ENCODE assay signal across 1 cellular context in genomic region chr3:196754215-196754937, GRCh38.
A peak's percentile ranks its signal among the peaks of the same experiment; 100 is the strongest.
TF ChIP-seq lines count a peak whose summit lies in the region.

No MANE protein-coding gene starts in this region.

TF ChIP-seq in HepG2, 621 proteins besides CTCF, POLR2A, EP300 and RAD21 (continues in another document):
- TF ChIP-seq ZEB1 (IDR thresholded peaks at IDR 0.05; ENCODE audit: insufficient replicate concordance, low read depth) (peak; percentile 94), NONO (IDR thresholded peaks at IDR 0.05) (no peak), NONO (CRISPR knock-in tag; conservative IDR thresholded peaks at IDR 0.05) (peak; percentile 37; the same call in 1 of the 2 replicates), THRA (CRISPR knock-in tag; IDR thresholded peaks at IDR 0.05; ENCODE audit: borderline replicate concordance) (peak; percentile 16; the same call in 1 of the 2 replicates), DR1 (CRISPR knock-in tag; IDR thresholded peaks at IDR 0.05) (no peak), ERF (CRISPR knock-in tag; IDR thresholded peaks at IDR 0.05) (0 out of 2 replicates have a peak, but pooled peaks have one; percentile 51), ZKSCAN1 (IDR thresholded peaks at IDR 0.05; ENCODE audit: low read length) (no peak), HOMEZ (CRISPR knock-in tag; IDR thresholded peaks at IDR 0.05; ENCODE audit: low read depth) (peak; percentile 48; the same call in 1 of the 2 replicates), TBX2 (CRISPR knock-in tag; IDR thresholded peaks at IDR 0.05; ENCODE audit: borderline replicate concordance) (peak; percentile 48; the same call in 1 of the 2 replicates), KMT2A (CRISPR knock-in tag; IDR thresholded peaks at IDR 0.05) (0 out of 2 replicates have a peak, but pooled peaks have one; percentile 18), KLF16 (CRISPR knock-in tag; IDR thresholded peaks at IDR 0.05) (0 out of 4 replicates have a peak, but pooled peaks of 1 of the 2 experiments have one; percentile 13), PATZ1 (CRISPR knock-in tag; IDR thresholded peaks at IDR 0.05) (0 out of 2 replicates have a peak, but pooled peaks have one; percentile 11), PAXIP1 (CRISPR knock-in tag; conservative IDR thresholded peaks at IDR 0.05) (peak; percentile 67), USF2 (IDR thresholded peaks at IDR 0.05; ENCODE audit: low read depth, low read length) (no peak), USF2 (CRISPR knock-in tag; IDR thresholded peaks at IDR 0.05; ENCODE audit: borderline replicate concordance) (0 out of 2 replicates have a peak, but pooled peaks have one; percentile 4), SIN3A (IDR thresholded peaks at IDR 0.05; ENCODE audit: borderline replicate concordance, low read depth, low read length) (0 out of 2 replicates have a peak, but pooled peaks have one; percentile 51), PRDM4 (CRISPR knock-in tag; IDR thresholded peaks at IDR 0.05; ENCODE audit: borderline replicate concordance) (no peak), TP53 (CRISPR knock-in tag; conservative IDR thresholded peaks at IDR 0.05) (no peak), ZNF331 (CRISPR knock-in tag; IDR thresholded peaks at IDR 0.05) (peak; percentile 9; the same call in 1 of the 2 replicates), RORA (CRISPR knock-in tag; IDR thresholded peaks at IDR 0.05) (no peak), FOSL2 (CRISPR knock-in tag; IDR thresholded peaks at IDR 0.05) (peak; percentile 17; the same call in 1 of the 2 replicates), XRCC5 (optimal IDR thresholded peaks at IDR 0.05; ENCODE audit: low read length) (peak; percentile 50), ZNF430 (CRISPR knock-in tag; IDR thresholded peaks at IDR 0.05) (no peak), GABPB1 (CRISPR knock-in tag; IDR thresholded peaks at IDR 0.05) (0 out of 2 replicates have a peak, but pooled peaks have one; percentile 31), MYPOP (CRISPR knock-in tag; IDR thresholded peaks at IDR 0.05) (peak; percentile 53; the same call in 1 of the 2 replicates), SAP130 (CRISPR knock-in tag; IDR thresholded peaks at IDR 0.05; ENCODE audit: low read depth) (peak; percentile 54), HNF1B (CRISPR knock-in tag; IDR thresholded peaks at IDR 0.05) (0 out of 2 replicates have a peak, but pooled peaks have one; percentile 24), PITX1 (CRISPR knock-in tag; IDR thresholded peaks at IDR 0.05) (peak; percentile 69; the same call in 1 of the 2 replicates), ZNF20 (CRISPR knock-in tag; IDR thresholded peaks at IDR 0.05) (no peak), ZNF414 (CRISPR knock-in tag; IDR thresholded peaks at IDR 0.05) (no peak), ZNF792 (CRISPR knock-in tag; IDR thresholded peaks at IDR 0.05) (peak; percentile 56; the same call in 1 of the 2 replicates), SYNCRIP (IDR thresholded peaks at IDR 0.05; ENCODE audit: insufficient read depth, low read depth, low read length) (no peak), ZBTB20 (CRISPR knock-in tag; IDR thresholded peaks at IDR 0.05; ENCODE audit: borderline replicate concordance, low read depth) (peak; percentile 94; the same call in 1 of the 2 replicates), HMGXB4 (CRISPR knock-in tag; IDR thresholded peaks at IDR 0.05; ENCODE audit: borderline replicate concordance in 1 of 2, low read depth in 1 of 2) (0 out of 4 replicates have a peak, but pooled peaks of 1 of the 2 experiments have one; percentile 24), MIXL1 (CRISPR knock-in tag; IDR thresholded peaks at IDR 0.05) (0 out of 2 replicates have a peak, but pooled peaks have one; percentile 14), RXRA (CRISPR knock-in tag; IDR thresholded peaks at IDR 0.05) (peak; percentile 22; the same call in 1 of the 2 replicates), ZNF564 (CRISPR knock-in tag; IDR thresholded peaks at IDR 0.05) (no peak), ELF3 (CRISPR knock-in tag; IDR thresholded peaks at IDR 0.05) (peak; percentile 97)
